1 cellular context compared by ENCODE assay signal in genomic region chr5:1047332-1047965, GRCh38.
TF ChIP-seq lines count a peak whose summit lies in the region.

No MANE protein-coding gene starts in this region.

TF ChIP-seq in HepG2, 621 proteins besides CTCF, POLR2A, EP300 and RAD21 (continued from another document):
- TF ChIP-seq ZNF362 (CRISPR knock-in tag; IDR thresholded peaks at IDR 0.05; ENCODE audit: borderline replicate concordance) (no peak), ZUFSP (CRISPR knock-in tag; IDR thresholded peaks at IDR 0.05; ENCODE audit: borderline replicate concordance) (no peak), ZNF781 (CRISPR knock-in tag; IDR thresholded peaks at IDR 0.05; ENCODE audit: borderline replicate concordance, not compliant biosample characterization) (no peak), ZSCAN20 (CRISPR knock-in tag; IDR thresholded peaks at IDR 0.05; ENCODE audit: borderline replicate concordance) (no peak), MEF2D (CRISPR knock-in tag; IDR thresholded peaks at IDR 0.05) (no peak), TERF1 (CRISPR knock-in tag; IDR thresholded peaks at IDR 0.05) (no peak), ISX (CRISPR knock-in tag; conservative IDR thresholded peaks at IDR 0.05) (no peak), SNAI1 (CRISPR knock-in tag; IDR thresholded peaks at IDR 0.05; ENCODE audit: borderline replicate concordance) (no peak), ASH2L (IDR thresholded peaks at IDR 0.05; ENCODE audit: insufficient read length, low read depth, low read length) (no peak), IKZF5 (CRISPR knock-in tag; IDR thresholded peaks at IDR 0.05) (no peak), RAD51 (IDR thresholded peaks at IDR 0.05; ENCODE audit: borderline replicate concordance) (no peak), MNT (IDR thresholded peaks at IDR 0.05) (no peak), CHD4 (IDR thresholded peaks at IDR 0.05; ENCODE audit: borderline replicate concordance, low read length) (no peak), TARDBP (CRISPR knock-in tag; IDR thresholded peaks at IDR 0.05) (no peak)
